In genomic region chr1:21724570-21724969, GRCh38 we compare ENCODE assay signal across 26 cellular contexts. TPM values are rescaled to one million over a fixed set of nuclear protein-coding genes. Genes with fewer than 3 reads are reported as not detected.
"Had no signal": no experiment of that assay in that cellular context is flagged by ENCODE, and none has a peak within 500 bp of the region (broad histone marks: within the 10 kb centered on the region; RNA-seq: fewer than 3 reads in every experiment).

No MANE protein-coding gene starts in this region.

- H3K27ac ChIP-seq: colonic mucosa, epithelial cell of prostate, esophagus squamous epithelium, gastrocnemius medialis, heart right ventricle, left lung, lower lobe of right lung had no signal

- H3K4me3 ChIP-seq: colonic mucosa, esophagus squamous epithelium, gastrocnemius medialis, heart right ventricle, left lung, lower lobe of right lung, mucosa of descending colon had no signal

- H3K9me3 ChIP-seq: colonic mucosa, esophagus squamous epithelium, gastrocnemius medialis, heart right ventricle, left lung, lower lobe of right lung, mucosa of descending colon had no signal

- FAIRE-seq: endometrium, islet of Langerhans, keratinocyte had no signal

- H3K4me1 ChIP-seq: colonic mucosa, esophagus squamous epithelium, gastrocnemius medialis, heart right ventricle had no signal

- DNase-seq: colonic mucosa; cortex of kidney; effector CD8-positive, alpha-beta T cell; effector memory CD8-positive, alpha-beta T cell; endodermal cell; esophagus squamous epithelium; foreskin fibroblast; gastrocnemius medialis; glutamatergic neuron; head of caudate nucleus; heart right ventricle; hippocampal formation; left cardiac atrium; left lung; left ventricle myocardium superior; lower lobe of right lung; mesenchymal stem cell; mucosa of descending colon; naive B cell had no signal

- ATAC-seq: effector memory CD8-positive, alpha-beta T cell; esophagus mucosa; gastrocnemius medialis; heart right ventricle; left cardiac atrium; left lung; lower lobe of right lung; mucosa of descending colon had no signal

- H3K27me3 ChIP-seq: colonic mucosa, esophagus squamous epithelium, gastrocnemius medialis, heart right ventricle, left lung had no signal

RNA-seq across cellular contexts. Expression of gene RAP1GAP, which starts 55.4 kb away (rescaled TPM):
- total RNA-seq: dermis microvascular lymphatic vessel endothelial cell, glomerular endothelial cell had no signal
